In genomic region chr10:124747745-124748144, GRCh38 we compare ENCODE assay signal across 19 cellular contexts.
"Had no signal": no experiment of that assay in that cellular context is flagged by ENCODE, and none has a peak within 500 bp of the region (broad histone marks: within the 10 kb centered on the region; RNA-seq: fewer than 3 reads in every experiment).

No MANE protein-coding gene starts in this region.

- FAIRE-seq: TTC549 had no signal

- DNase-seq: activated CD4-positive, alpha-beta memory T cell treated with anti-CD3 and anti-CD28 coated beads, Interleukin-2, amount 10 ng/mL, durations not matched to agents 7 days and 5 days; activated CD4-positive, alpha-beta T cell treated with anti-CD3 and anti-CD28 coated beads for 36 hours; activated CD4-positive, alpha-beta T cell treated with anti-CD3 and anti-CD28 coated beads, Interleukin-2, amount 50 U/mL, for 1 hour; activated T-cell treated with anti-CD3 and anti-CD28 coated beads for 4 hours; aorta; KBM-7; NCI-H1092; NCI-H1417; NCI-H1930; NCI-H2107; NCI-H510A treated with DMSO at 0.1 percent for 48 hours; NCI-H69; PC-3; SHP77 treated with DMSO at 0.1 percent for 48 hours; T-cell; T-helper 2 cell; T1000 had no signal

- H3K27ac ChIP-seq: VCaP had no signal

- ATAC-seq: activated CD4-positive, alpha-beta T cell treated with anti-CD3 and anti-CD28 coated beads for 36 hours; PC-3; T-cell had no signal
